In the genomic region with DNA sequence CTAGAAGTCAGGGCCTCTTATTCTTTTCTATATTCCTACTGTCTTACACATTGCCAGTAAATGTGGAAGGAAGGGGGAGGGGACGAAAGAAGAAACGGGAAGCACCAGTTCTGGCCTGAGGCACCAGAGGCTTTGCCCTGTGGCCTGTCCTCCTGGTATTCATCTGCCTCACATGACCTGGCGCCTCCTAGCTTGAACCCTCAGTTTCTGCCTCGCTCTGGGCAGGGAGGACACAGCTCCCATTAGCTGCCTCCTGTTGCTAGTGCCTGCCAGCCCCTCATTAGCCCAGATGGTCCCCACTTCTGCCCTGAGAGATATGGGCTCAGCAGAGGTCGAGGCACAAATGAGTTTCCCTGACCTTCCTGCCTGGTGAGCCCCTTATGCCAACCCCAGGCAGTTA, we compare ENCODE assay signal across 17 cellular contexts. TPM values are rescaled to one million over a fixed set of nuclear protein-coding genes. Genes with fewer than 3 reads are reported as not detected.
DNase-seq lines count a peak whose midpoint lies in the region; FAIRE-seq and TF ChIP-seq lines count a peak whose summit lies in the region.
"Had no signal": no experiment of that assay in that cellular context is flagged by ENCODE, and none has a peak within 500 bp of the region (broad histone marks: within the 10 kb centered on the region; RNA-seq: fewer than 3 reads in every experiment).

No MANE protein-coding gene starts in this region.

- H3K4me3 ChIP-seq in smooth muscle cell: no peak overlapping the region
- H3K4me3 ChIP-seq: breast epithelium, gastrocnemius medialis had no signal

- no peak overlapping the region for H3K9ac ChIP-seq in smooth muscle cell (ENCODE audit: low read depth)

- peaks cover 28% of the 10 kb centered on the region for H3K27me3 Mint-ChIP-seq in neural crest cell (ENCODE audit: low read depth)

- H3K27ac ChIP-seq in smooth muscle cell (ENCODE audit: low read depth): no peak overlapping the region
- H3K27ac ChIP-seq: breast epithelium, gastrocnemius medialis had no signal

- no peaks in the 10 kb centered on the region for H3K9me3 Mint-ChIP-seq in neural crest cell
- H3K9me3 Mint-ChIP-seq: activated T-helper 2 cell treated with anti-CD3 and anti-CD28 coated beads, Interferon-gamma antibody, Interleukin-2, Interleukin-4, amounts not matched to agents 10 μg/mL and 5 μg/mL and 100 μg/mL, durations not matched to agents 14 hours and 24 hours and 36 hours had no signal

- peaks cover 12% of the 10 kb centered on the region for H3K27me3 ChIP-seq in smooth muscle cell (ENCODE audit: low read depth)
- H3K27me3 ChIP-seq: breast epithelium had no signal

- in situ Hi-C loops in G401 (cut with HindIII; ENCODE audit: low sequenced_read_pairs): no loop called here

- H3K27ac Mint-ChIP-seq in neural crest cell (ENCODE audit: unreplicated experiment): no peak overlapping the region
- H3K27ac Mint-ChIP-seq: activated CD4-positive, alpha-beta T cell treated with anti-CD3 and anti-CD28 coated beads for 36 hours; activated T-helper 2 cell treated with anti-CD3 and anti-CD28 coated beads, Interferon-gamma antibody, Interleukin-2, Interleukin-4, amounts not matched to agents 10 μg/mL and 5 μg/mL and 100 μg/mL, durations not matched to agents 14 hours and 24 hours and 36 hours; T-helper 17 cell had no signal

- no peaks in the 10 kb centered on the region for H3F3A ChIP-seq in smooth muscle cell (ENCODE audit: low read depth)

- no peaks in the 10 kb centered on the region for H3K36me3 ChIP-seq in smooth muscle cell (ENCODE audit: low read depth)
- H3K36me3 ChIP-seq: breast epithelium, gastrocnemius medialis had no signal

- H3K9me3 ChIP-seq in smooth muscle cell (replicated peaks; ENCODE audit: low read depth): no peaks in the 10 kb centered on the region
- H3K9me3 ChIP-seq: breast epithelium, gastrocnemius medialis had no signal

- 71% methylated on average over 5 of the region's 5 CpGs for WGBS in smooth muscle cell (ENCODE audit: low lambda C conversion rate)

- H3K4me2 ChIP-seq in smooth muscle cell: no peak overlapping the region

- peaks cover 15% of the 10 kb centered on the region for H3K4me1 Mint-ChIP-seq in neural crest cell

- peaks cover 4% of the 10 kb centered on the region for H3K4me1 ChIP-seq in smooth muscle cell (ENCODE audit: low read depth)
- H3K4me1 ChIP-seq: gastrocnemius medialis had no signal

- H3K79me2 ChIP-seq in smooth muscle cell (ENCODE audit: low read depth): no peaks in the 10 kb centered on the region

- no peak overlapping the region for H2AFZ ChIP-seq in smooth muscle cell (ENCODE audit: low read depth)

- H3K4me3 Mint-ChIP-seq in neural crest cell: peak overlapping the region; percentile 41
- H3K4me3 Mint-ChIP-seq: activated CD4-positive, alpha-beta T cell treated with anti-CD3 and anti-CD28 coated beads for 36 hours; T-helper 17 cell had no signal

- H4K20me1 ChIP-seq in smooth muscle cell (ENCODE audit: low read depth): no peaks in the 10 kb centered on the region

- TF ChIP-seq CTCF in neural crest cell (conservative IDR thresholded peaks at IDR 0.05) (no peak), smooth muscle cell (IDR thresholded peaks at IDR 0.05; ENCODE audit: borderline replicate concordance, insufficient read depth, poor library complexity, severe bottlenecking) (no peak)

- FAIRE-seq in HTR-8/SVneo (lab: Jason Lieb, UNC): peak; percentile 4

- peak; percentile 67 for DNase-seq in Ammon's horn (ENCODE audit: low spot score)
- no peak for DNase-seq in HTR-8/SVneo (ENCODE audit: insufficient read length, low spot score)
- peak; percentile 54 for DNase-seq in UCSD-AML1 (lab: John Stamatoyannopoulos, UW; ENCODE audit: unreplicated experiment)
- DNase-seq in neural crest cell (ENCODE audit: low read depth, low spot score): no peak
- DNase-seq in NCI-H2171 treated with DMSO at 0.1 percent for 48 hours (lab: John Stamatoyannopoulos, UW): no peak
- no peak for DNase-seq in AG20443 (ENCODE audit: low spot score)
- DNase-seq in smooth muscle cell (lab: John Stamatoyannopoulos, UW; ENCODE audit: unreplicated experiment): no peak
- DNase-seq in G401 (ENCODE audit: low spot score): no peak
- DNase-seq: activated CD4-positive, alpha-beta T cell treated with anti-CD3 and anti-CD28 coated beads for 36 hours; erythroblast; gastrocnemius medialis; NCI-H1694; NK-92 treated with Interleukin-12 subunit alpha and Interleukin-12 subunit beta, amount 100 ng/mL, for 24 hours; stimulated activated CD4-positive, alpha-beta T cell treated with anti-CD3 and anti-CD28 coated beads, Interleukin-4, amount 100 ng/mL, for 1 hour; T-helper 17 cell had no signal

- no peaks in the 10 kb centered on the region for H3K36me3 Mint-ChIP-seq in neural crest cell (ENCODE audit: low read depth)

RNA-seq across cellular contexts. Expression of a gene that starts 3.0 kb away (rescaled TPM):
- total RNA-seq in neural crest cell (0.47 and 0.55 TPM in 2 replicates), smooth muscle cell (6.5 and 7.8 TPM in 2 replicates)
- 5.2 and 21.9 TPM in 2 replicates for polyA plus RNA-seq in smooth muscle cell
- total RNA-seq in G401 (2014; rRNA removed; shearing (Covaris generic)): 0.06 and 0.14 TPM in 2 replicates
- total RNA-seq: activated CD4-positive, alpha-beta T cell treated with anti-CD3 and anti-CD28 coated beads for 36 hours; activated T-helper 2 cell treated with anti-CD3 and anti-CD28 coated beads, Interferon-gamma antibody, Interleukin-2, Interleukin-4, amounts not matched to agents 10 μg/mL and 5 μg/mL and 100 μg/mL, durations not matched to agents 14 hours and 24 hours and 36 hours; T-helper 17 cell had no signal

RNA-seq across cellular contexts. Expression of a gene that starts 34.4 kb away (rescaled TPM):
- total RNA-seq in neural crest cell: 41.5 and 47.7 TPM in 2 replicates
- 110 and 139 TPM in 2 replicates for total RNA-seq in smooth muscle cell
- polyA plus RNA-seq in smooth muscle cell: 144 and 148 TPM in 2 replicates
- 87.6 and 118 TPM in 2 replicates for total RNA-seq in G401 (2014; rRNA removed; shearing (Covaris generic))

Comparison
In these comparisons a context has a peak if more than half of its experiments do, and no peak if none do; other contexts are left out.
1. DNase-seq: peak in Ammon's horn (single experiment) and UCSD-AML1 (single experiment); none in HTR-8/SVneo (single experiment), neural crest cell (single experiment), NCI-H2171 treated with DMSO at 0.1 percent for 48 hours (single experiment), AG20443 (single experiment), smooth muscle cell (single experiment) and G401 (single experiment).